ENCODE assay signal across 13 cellular contexts in genomic region chr13:34863360-34864135, GRCh38.
DNase-seq lines count a peak whose midpoint lies in the region; ATAC-seq and FAIRE-seq lines count a peak whose summit lies in the region.
"Had no signal": no experiment of that assay in that cellular context is flagged by ENCODE, and none has a peak within 500 bp of the region (broad histone marks: within the 10 kb centered on the region; RNA-seq: fewer than 3 reads in every experiment).

No MANE protein-coding gene starts in this region.

- no peak overlapping the region for H3K4me3 Mint-ChIP-seq in stimulated activated naive CD8-positive, alpha-beta T cell treated with anti-CD3 and anti-CD28 coated beads, Interleukin-15, amount 100 ng/mL, for 72 hours
- H3K4me3 Mint-ChIP-seq: T-helper 2 cell treated with Interferon-gamma antibody and Interleukin-4, amounts not matched to agents 5 μg/mL and 100 μg/mL, for 36 hours had no signal

- no peak for ATAC-seq in stimulated activated naive CD8-positive, alpha-beta T cell treated with anti-CD3 and anti-CD28 coated beads, Interleukin-15, amount 100 ng/mL, for 72 hours

- H3K27ac Mint-ChIP-seq in stimulated activated naive CD8-positive, alpha-beta T cell treated with anti-CD3 and anti-CD28 coated beads, Interleukin-15, amount 100 ng/mL, for 72 hours, result no peak overlapping the region
- H3K27ac Mint-ChIP-seq: T-helper 2 cell treated with Interferon-gamma antibody and Interleukin-4, amounts not matched to agents 5 μg/mL and 100 μg/mL, for 36 hours had no signal

- no peaks in the 10 kb centered on the region for H3K9me3 ChIP-seq in small intestine (ENCODE audit: control insufficient read depth, low read depth)

- 16 to 65% (median 30%) methylated on average over 4 of the region's 4 CpGs for WGBS in small intestine, 3 donors

- H3K4me1 Mint-ChIP-seq in stimulated activated naive CD8-positive, alpha-beta T cell treated with anti-CD3 and anti-CD28 coated beads, Interleukin-15, amount 100 ng/mL, for 72 hours, result no peaks in the 10 kb centered on the region

- peak overlapping the region; percentile 38 to 73 for H3K27ac ChIP-seq in small intestine (ENCODE audit: low read depth in 1 of 2, low read length in 1 of 2)

- no peaks in the 10 kb centered on the region for H3K36me3 ChIP-seq in small intestine (ENCODE audit: control insufficient read depth in 2 of 2, insufficient read depth in 2 of 2, low read length in 2 of 2)

- no peak overlapping the region for H3K4me3 ChIP-seq in small intestine (ENCODE audit: low read depth in 1 of 2, low read length in 2 of 2)

- H3K9me3 Mint-ChIP-seq in stimulated activated naive CD8-positive, alpha-beta T cell treated with anti-CD3 and anti-CD28 coated beads, Interleukin-15, amount 100 ng/mL, for 72 hours, result no peaks in the 10 kb centered on the region
- H3K9me3 Mint-ChIP-seq: T-helper 2 cell treated with Interferon-gamma antibody and Interleukin-4, amounts not matched to agents 5 μg/mL and 100 μg/mL, for 36 hours had no signal

- FAIRE-seq in small intestine (lab: Jason Lieb, UNC), result peak; percentile 81
- FAIRE-seq: A204.1, GM18507 had no signal

- H3K27me3 ChIP-seq in small intestine (ENCODE audit: control insufficient read depth in 2 of 2, insufficient read depth in 2 of 2, low read length in 2 of 2), result no peaks in the 10 kb centered on the region

- no peaks in the 10 kb centered on the region for H3K27me3 Mint-ChIP-seq in stimulated activated naive CD8-positive, alpha-beta T cell treated with anti-CD3 and anti-CD28 coated beads, Interleukin-15, amount 100 ng/mL, for 72 hours

- no peaks in the 10 kb centered on the region for H3K4me1 ChIP-seq in small intestine (ENCODE audit: control insufficient read depth in 2 of 2, insufficient read depth in 1 of 2, low read depth in 1 of 2, low read length in 1 of 2)

- DNase-seq in NCI-H2107 treated with DMSO at 0.1 percent for 48 hours (lab: John Stamatoyannopoulos, UW; ENCODE audit: unreplicated experiment) (peak; percentile 17), NCI-H2107 (lab: John Stamatoyannopoulos, UW) (no peak), NCI-H69 (lab: John Stamatoyannopoulos, UW) (peak; percentile 50), fibroblast of gingiva (ENCODE audit: low read depth) (peak; percentile 86), small intestine (peak; percentile 91), cerebellum (ENCODE audit: low spot score) (no peak), UCSD-AML1 (lab: John Stamatoyannopoulos, UW; ENCODE audit: unreplicated experiment) (no peak)
- DNase-seq in stimulated activated naive CD8-positive, alpha-beta T cell treated with anti-CD3 and anti-CD28 coated beads, Interleukin-15, amount 100 ng/mL, for 72 hours, result no peak
- DNase-seq: activated T-cell treated with anti-CD3 and anti-CD28 coated beads, Interleukin-2, amount 50 U/mL, for 48 hours; cortex of kidney had no signal

Comparison
In these comparisons a context has a peak if more than half of its experiments do, and no peak if none do; other contexts are left out.
1. DNase-seq: peak in NCI-H2107 treated with DMSO at 0.1 percent for 48 hours (single experiment), NCI-H69 (single experiment), fibroblast of gingiva (single experiment) and small intestine (single experiment); none in NCI-H2107 (single experiment), cerebellum (single experiment), stimulated activated naive CD8-positive, alpha-beta T cell treated with anti-CD3 and anti-CD28 coated beads, Interleukin-15, amount 100 ng/mL, for 72 hours (0 of 2) and UCSD-AML1 (single experiment).